Comparison of ENCODE assay signal across 2 cellular contexts in genomic region chr15:92074161-92074560, GRCh38.
TF ChIP-seq lines count a peak whose summit lies in the region.

No MANE protein-coding gene starts in this region.

TF ChIP-seq in SK-N-SH, 30 proteins besides CTCF, POLR2A, EP300 and RAD21 (continued from another document):
- no peak for TF ChIP-seq USF2 (IDR thresholded peaks at IDR 0.05; ENCODE audit: borderline replicate concordance, low read depth, low read length)
TF ChIP-seq in SK-N-SH: peak in this region for 0.

TF ChIP-seq in SK-N-SH treated with all-trans-retinoic acid at 6 μM for 48 hours, 23 proteins besides CTCF, POLR2A, EP300 and RAD21 (continued from another document):
- TF ChIP-seq POU6F1 (CRISPR knock-in tag; IDR thresholded peaks at IDR 0.05; ENCODE audit: borderline replicate concordance, low read depth) (no peak), SNAI2 (CRISPR knock-in tag; IDR thresholded peaks at IDR 0.05) (no peak), PATZ1 (CRISPR knock-in tag; IDR thresholded peaks at IDR 0.05; ENCODE audit: borderline replicate concordance) (no peak), RARB (CRISPR knock-in tag; IDR thresholded peaks at IDR 0.05) (no peak), ZFP30 (CRISPR knock-in tag; IDR thresholded peaks at IDR 0.05) (no peak), PPARA (CRISPR knock-in tag; IDR thresholded peaks at IDR 0.05; ENCODE audit: borderline replicate concordance) (no peak), TCF4 (CRISPR knock-in tag; IDR thresholded peaks at IDR 0.05; ENCODE audit: borderline replicate concordance) (no peak)
